ENCODE assay signal across 40 cellular contexts in genomic region chr5:76264681-76265080, GRCh38.
"Had no signal": no experiment of that assay in that cellular context is flagged by ENCODE, and none has a peak within 500 bp of the region (broad histone marks: within the 10 kb centered on the region; RNA-seq: fewer than 3 reads in every experiment).

No MANE protein-coding gene starts in this region.

- H3K36me3 Mint-ChIP-seq: brain had no signal

- H3K27ac Mint-ChIP-seq: activated naive CD4-positive, alpha-beta T cell treated with anti-CD3 and anti-CD28 coated beads for 36 hours; activated naive CD4-positive, alpha-beta T cell treated with anti-CD3 and anti-CD28 coated beads, Interleukin-2, amount 10 ng/mL, durations not matched to agents 7 days and 5 days; activated naive CD4-positive, alpha-beta T cell treated with anti-CD3 and anti-CD28 coated beads, Interleukin-2, amount 50 U/mL, for 24 hours; activated naive CD4-positive, alpha-beta T cell treated with anti-CD3 and anti-CD28 coated beads, Interleukin-2, amount 50 U/mL, for 72 hours; activated naive CD8-positive, alpha-beta T cell; activated naive CD8-positive, alpha-beta T cell treated with anti-CD3 and anti-CD28 coated beads for 36 hours; activated naive CD8-positive, alpha-beta T cell treated with anti-CD3 and anti-CD28 coated beads, Interleukin-2, amount 10 ng/mL, durations not matched to agents 7 days and 5 days; activated naive CD8-positive, alpha-beta T cell treated with anti-CD3 and anti-CD28 coated beads, Interleukin-2, amount 50 U/mL, for 24 hours; activated T-cell treated with anti-CD3 and anti-CD28 coated beads, Interleukin-2, amount 50 U/mL, for 24 hours; activated T-cell treated with anti-CD3 and anti-CD28 coated beads, Interleukin-2, amount 50 U/mL, for 72 hours; activated T-helper 1 cell treated with anti-CD3 and anti-CD28 coated beads, Interleukin-12 subunit alpha, Interleukin-12 subunit beta, Interleukin-2, Interleukin-4 antibody, amounts not matched to agents 30 ng/mL and 10 ng/mL and 1 ng/mL, durations not matched to agents 14 hours and 24 hours and 36 hours; activated T-helper 17 cell treated with anti-CD3 and anti-CD28 coated beads, Interleukin-2, amount 50 U/mL, for 72 hours; activated T-helper 2 cell treated with anti-CD3 and anti-CD28 coated beads, Interferon-gamma antibody, Interleukin-2, Interleukin-4, amounts not matched to agents 10 μg/mL and 5 μg/mL and 100 μg/mL, durations not matched to agents 14 hours and 24 hours and 36 hours; brain had no signal

- H3K4me3 ChIP-seq: adrenal gland, ascending aorta, body of pancreas, breast epithelium, cardiac muscle cell had no signal

- FAIRE-seq: astrocyte, bronchial epithelial cell had no signal

- H3K27me3 ChIP-seq: ascending aorta, body of pancreas, brain microvascular endothelial cell, breast epithelium, cardiac muscle cell had no signal

- H3K4me1 ChIP-seq: adrenal gland, ascending aorta, breast epithelium had no signal

- H3K9me3 Mint-ChIP-seq: activated naive CD8-positive, alpha-beta T cell treated with anti-CD3 and anti-CD28 coated beads, Interleukin-2, amount 50 U/mL, for 24 hours had no signal

- H3K9me3 ChIP-seq: adrenal gland, ascending aorta, body of pancreas, breast epithelium had no signal

- H3K4me3 Mint-ChIP-seq: activated naive CD4-positive, alpha-beta T cell treated with anti-CD3 and anti-CD28 coated beads for 36 hours; activated naive CD4-positive, alpha-beta T cell treated with anti-CD3 and anti-CD28 coated beads, Interleukin-2, amount 10 ng/mL, durations not matched to agents 7 days and 5 days; activated naive CD4-positive, alpha-beta T cell treated with anti-CD3 and anti-CD28 coated beads, Interleukin-2, amount 50 U/mL, for 24 hours; activated naive CD8-positive, alpha-beta T cell; activated naive CD8-positive, alpha-beta T cell treated with anti-CD3 and anti-CD28 coated beads for 36 hours; activated naive CD8-positive, alpha-beta T cell treated with anti-CD3 and anti-CD28 coated beads, Interleukin-2, amount 10 ng/mL, durations not matched to agents 7 days and 5 days; activated naive CD8-positive, alpha-beta T cell treated with anti-CD3 and anti-CD28 coated beads, Interleukin-2, amount 50 U/mL, for 24 hours; activated T-cell treated with anti-CD3 and anti-CD28 coated beads, Interleukin-2, amount 50 U/mL, for 24 hours; activated T-cell treated with anti-CD3 and anti-CD28 coated beads, Interleukin-2, amount 50 U/mL, for 4 hours; activated T-cell treated with anti-CD3 and anti-CD28 coated beads, Interleukin-2, amount 50 U/mL, for 72 hours; activated T-helper 1 cell treated with anti-CD3 and anti-CD28 coated beads, Interleukin-12 subunit alpha, Interleukin-12 subunit beta, Interleukin-2, Interleukin-4 antibody, amounts not matched to agents 30 ng/mL and 10 ng/mL and 1 ng/mL, durations not matched to agents 14 hours and 24 hours and 36 hours; activated T-helper 17 cell treated with anti-CD3 and anti-CD28 coated beads, Interleukin-2, amount 50 U/mL, for 72 hours; brain; central memory CD8-positive, alpha-beta T cell had no signal

- ATAC-seq: activated naive CD4-positive, alpha-beta T cell treated with anti-CD3 and anti-CD28 coated beads, Interleukin-2, amount 50 U/mL, for 72 hours; activated naive CD8-positive, alpha-beta T cell treated with anti-CD3 and anti-CD28 coated beads, Interleukin-2, amount 50 U/mL, for 24 hours; activated T-cell treated with anti-CD3 and anti-CD28 coated beads, Interleukin-2, amount 50 U/mL, for 4 hours; activated T-cell treated with anti-CD3 and anti-CD28 coated beads, Interleukin-2, amount 50 U/mL, for 72 hours; activated T-helper 17 cell treated with anti-CD3 and anti-CD28 coated beads, Interleukin-2, amount 50 U/mL, for 72 hours; body of pancreas had no signal

- DNase-seq: activated effector memory CD4-positive, alpha-beta T cell treated with anti-CD3 and anti-CD28 coated beads, Interleukin-2, amount 50 U/mL, for 16 hours; activated effector memory CD4-positive, alpha-beta T cell treated with Interleukin-2 at 50 U/mL for 16 hours; activated gamma-delta T cell; activated gamma-delta T cell treated with Interleukin-2 at 50 U/mL for 16 hours; activated naive CD4-positive, alpha-beta T cell; activated naive CD4-positive, alpha-beta T cell treated with anti-CD3 and anti-CD28 coated beads for 36 hours; activated naive CD4-positive, alpha-beta T cell treated with anti-CD3 and anti-CD28 coated beads, Interleukin-2, amount 10 ng/mL, durations not matched to agents 7 days and 5 days; activated naive CD4-positive, alpha-beta T cell treated with anti-CD3 and anti-CD28 coated beads, Interleukin-2, amount 50 U/mL, for 16 hours; activated naive CD4-positive, alpha-beta T cell treated with Interleukin-2 at 50 U/mL for 16 hours; activated naive CD8-positive, alpha-beta T cell treated with anti-CD3 and anti-CD28 coated beads for 36 hours; activated naive CD8-positive, alpha-beta T cell treated with anti-CD3 and anti-CD28 coated beads, Interleukin-2, amount 10 ng/mL, durations not matched to agents 7 days and 5 days; activated naive CD8-positive, alpha-beta T cell treated with anti-CD3 and anti-CD28 coated beads, Interleukin-2, amount 50 U/mL, for 24 hours; activated T-cell treated with anti-CD3 and anti-CD28 coated beads, Interleukin-2, amount 50 U/mL, for 1 hour; activated T-cell treated with anti-CD3 and anti-CD28 coated beads, Interleukin-2, amount 50 U/mL, for 24 hours; activated T-cell treated with anti-CD3 and anti-CD28 coated beads, Interleukin-2, amount 50 U/mL, for 4 hours; activated T-cell treated with anti-CD3 and anti-CD28 coated beads, Interleukin-2, amount 50 U/mL, for 48 hours; activated T-cell treated with anti-CD3 and anti-CD28 coated beads, Interleukin-2, amount 50 U/mL, for 72 hours; adrenal gland; amniotic stem cell; amygdala; anterior cingulate cortex; aorta; body of pancreas; brain microvascular endothelial cell; caudate nucleus; central memory CD4-positive, alpha-beta T cell; cerebellar nuclear complex had no signal

- H3K27me3 Mint-ChIP-seq: activated T-helper 17 cell treated with anti-CD3 and anti-CD28 coated beads, Interleukin-2, amount 50 U/mL, for 72 hours; central memory CD8-positive, alpha-beta T cell had no signal

- H3K27ac ChIP-seq: adrenal gland, ascending aorta, body of pancreas, brain microvascular endothelial cell, breast epithelium, cardiac muscle cell had no signal

- H3K36me3 ChIP-seq: adrenal gland, ascending aorta, brain microvascular endothelial cell, breast epithelium, cardiac muscle cell had no signal
